In genomic region chr3:159749406-159749805, GRCh38 we compare ENCODE assay signal across 1 cellular context.
TF ChIP-seq lines count a peak whose summit lies in the region.

No MANE protein-coding gene starts in this region.

TF ChIP-seq in GM23338, 12 proteins besides CTCF, POLR2A, EP300 and RAD21 (continued from another document):
- TF ChIP-seq ZNF462 (CRISPR knock-in tag; IDR thresholded peaks at IDR 0.05), result no peak
- no peak for TF ChIP-seq REST (IDR thresholded peaks at IDR 0.05; ENCODE audit: unreplicated experiment)
- no peak for TF ChIP-seq EZH2 (IDR thresholded peaks at IDR 0.05; ENCODE audit: low read depth, unreplicated experiment)
- no peak for TF ChIP-seq ETS1 (IDR thresholded peaks at IDR 0.05)
TF ChIP-seq in GM23338: peak in this region for 0.
